Comparison of ENCODE assay signal across 24 cellular contexts in the genomic region with DNA sequence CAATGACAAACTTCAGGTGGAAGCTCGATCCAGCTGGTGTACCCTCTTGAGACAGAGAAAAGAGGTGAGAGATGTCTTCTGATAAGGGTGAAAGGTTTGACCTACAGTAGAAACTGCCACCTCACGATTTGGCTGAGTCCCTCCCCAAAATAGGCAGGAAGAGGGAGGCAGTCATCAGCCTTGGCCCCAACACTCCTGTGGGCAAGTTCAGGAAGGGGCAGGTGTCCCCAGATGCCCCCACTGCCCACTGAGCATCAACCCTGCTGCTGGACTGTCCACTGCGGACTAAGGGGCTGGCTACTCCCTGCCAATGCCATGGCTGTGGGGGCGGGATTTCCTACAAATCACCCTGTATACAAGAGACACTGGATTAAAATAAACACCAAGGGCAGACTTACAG.
"Had no signal": no experiment of that assay in that cellular context is flagged by ENCODE, and none has a peak within 500 bp of the region (broad histone marks: within the 10 kb centered on the region; RNA-seq: fewer than 3 reads in every experiment).

No MANE protein-coding gene starts in this region.

- H3K4me3 Mint-ChIP-seq: natural killer cell; stimulated activated naive B cell treated with anti-CD40 and anti-IgM and Interleukin-4, amounts not matched to agents 10 μg/mL and 1 μg/mL and 100 μg/mL, for 72 hours; stimulated activated naive CD8-positive, alpha-beta T cell treated with anti-CD3 and anti-CD28 coated beads, Interleukin-15, Interleukin-2, amounts not matched to agents 100 ng/mL and 50 ng/mL, for 24 hours had no signal

- H3K27ac Mint-ChIP-seq: natural killer cell; stimulated activated naive B cell treated with anti-CD40 and anti-IgM and Interleukin-4, amounts not matched to agents 10 μg/mL and 1 μg/mL and 100 μg/mL, for 72 hours; stimulated activated naive CD8-positive, alpha-beta T cell treated with anti-CD3 and anti-CD28 coated beads, Interleukin-15, Interleukin-2, amounts not matched to agents 100 ng/mL and 50 ng/mL, for 24 hours had no signal

- H3K9me3 ChIP-seq: gastroesophageal sphincter, heart left ventricle, left ventricle myocardium inferior, lower lobe of right lung, neutrophil, pancreas, right lobe of liver, thoracic aorta, upper lobe of right lung had no signal

- H3K27ac ChIP-seq: epithelial cell of prostate, foreskin keratinocyte, gastroesophageal sphincter, heart left ventricle, hepatocyte, left ventricle myocardium inferior, lower lobe of right lung, neutrophil, pancreas, right lobe of liver, thoracic aorta, tibial nerve, upper lobe of right lung had no signal

- H3K36me3 Mint-ChIP-seq: natural killer cell; stimulated activated naive B cell treated with anti-CD40 and anti-IgM and Interleukin-4, amounts not matched to agents 10 μg/mL and 1 μg/mL and 100 μg/mL, for 72 hours had no signal

- H3K4me2 ChIP-seq: hepatocyte had no signal

- H3K27me3 ChIP-seq: foreskin keratinocyte, hepatocyte, neutrophil, pancreas, right lobe of liver, tibial nerve had no signal

- H2AFZ ChIP-seq: hepatocyte had no signal

- DNase-seq: cerebellar nuclear complex; cortex of kidney; effector CD4-positive, alpha-beta T cell; foreskin keratinocyte; left cardiac atrium; lower lobe of right lung; natural killer cell; pancreas; retina; right lobe of liver; small intestine; stimulated activated CD4-positive, alpha-beta T cell treated with anti-CD3 and anti-CD28 coated beads, Interleukin-15, amount 100 ng/mL, for 24 hours; stimulated activated CD4-positive, alpha-beta T cell treated with anti-CD3 and anti-CD28 coated beads, Interleukin-2, amount 100 ng/mL, for 48 hours; stimulated activated naive B cell treated with anti-CD40 and anti-IgM and Interleukin-4, amounts not matched to agents 10 μg/mL and 1 μg/mL and 100 μg/mL, for 72 hours; upper lobe of right lung had no signal

- H3K4me1 Mint-ChIP-seq: natural killer cell; stimulated activated naive B cell treated with anti-CD40 and anti-IgM and Interleukin-4, amounts not matched to agents 10 μg/mL and 1 μg/mL and 100 μg/mL, for 72 hours had no signal

- ATAC-seq: foreskin keratinocyte; gastroesophageal sphincter; lower lobe of right lung; natural killer cell; pancreas; right lobe of liver; stimulated activated naive B cell treated with anti-CD40 and anti-IgM and Interleukin-4, amounts not matched to agents 10 μg/mL and 1 μg/mL and 100 μg/mL, for 72 hours had no signal

- H3K36me3 ChIP-seq: gastroesophageal sphincter, heart left ventricle, left ventricle myocardium inferior, lower lobe of right lung, neutrophil, pancreas, right lobe of liver, thoracic aorta, tibial nerve, upper lobe of right lung had no signal

- H3K9me3 Mint-ChIP-seq: natural killer cell; stimulated activated naive CD8-positive, alpha-beta T cell treated with anti-CD3 and anti-CD28 coated beads, Interleukin-15, Interleukin-2, amounts not matched to agents 100 ng/mL and 50 ng/mL, for 24 hours had no signal

- H3K4me3 ChIP-seq: gastroesophageal sphincter, heart left ventricle, hepatocyte, left ventricle myocardium inferior, lower lobe of right lung, pancreas, right lobe of liver, thoracic aorta, tibial nerve, upper lobe of right lung had no signal

- H3K4me1 ChIP-seq: gastroesophageal sphincter, heart left ventricle, lower lobe of right lung, pancreas, right lobe of liver, tibial nerve, upper lobe of right lung had no signal
